8 cellular contexts compared by ENCODE assay signal in the genomic region with DNA sequence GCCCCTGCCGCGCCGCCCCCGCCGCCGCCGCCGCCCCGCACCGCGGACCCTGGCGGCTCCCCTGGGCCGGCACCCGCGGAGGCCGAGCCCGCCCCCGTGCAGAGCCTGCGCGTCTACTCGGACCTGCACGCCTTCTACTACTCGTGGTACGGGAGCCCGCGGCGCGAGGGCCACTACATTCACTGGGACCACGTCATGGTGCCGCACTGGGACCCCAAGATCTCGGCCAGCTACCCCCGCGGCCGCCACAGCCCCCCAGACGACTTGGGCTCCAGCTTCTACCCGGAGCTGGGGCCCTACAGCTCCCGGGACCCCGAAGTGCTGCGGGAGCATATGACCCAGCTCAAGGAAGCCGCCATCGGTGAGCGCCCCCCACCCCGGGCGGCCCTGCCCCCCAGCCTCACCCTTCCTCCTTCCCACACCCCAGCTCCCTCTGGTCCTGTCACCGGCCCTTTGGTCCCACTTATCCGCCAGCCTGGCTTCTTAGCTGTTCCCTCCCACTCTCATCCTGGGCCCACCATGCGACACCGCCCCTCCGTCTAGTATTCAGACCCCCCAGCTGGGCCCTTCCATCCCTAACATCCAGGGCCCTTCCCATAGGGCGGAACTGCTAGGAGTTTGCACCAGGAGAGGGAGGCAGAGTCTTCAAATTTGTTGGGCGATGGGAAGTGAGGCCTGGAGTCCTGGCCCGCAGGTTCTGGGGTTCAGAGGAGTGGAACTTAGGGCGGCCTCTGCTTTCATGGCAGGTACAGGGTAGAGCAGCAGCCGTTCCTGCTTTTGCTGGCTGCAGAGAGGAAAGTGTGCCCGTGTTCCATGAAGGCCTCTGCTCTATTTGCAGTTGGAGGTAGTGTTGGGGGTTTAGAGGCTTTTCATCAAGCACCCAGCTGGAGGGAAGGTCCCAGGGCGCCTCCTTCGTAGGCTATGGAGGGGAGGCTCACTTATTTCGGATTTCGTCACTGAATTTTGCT. TPM values are rescaled to one million over a fixed set of nuclear protein-coding genes. Genes with fewer than 3 reads are reported as not detected.
DNase-seq lines count a peak whose midpoint lies in the region; ATAC-seq, FAIRE-seq and TF ChIP-seq lines count a peak whose summit lies in the region.

No MANE protein-coding gene starts in this region.

- H3K27me3 ChIP-seq in BLaER1 treated with 17β-estradiol and CSF1 and Interleukin-3, amounts not matched to agents 10 nM and 100 nM: no peaks in the 10 kb centered on the region
- H3K27me3 ChIP-seq in endodermal cell (ENCODE audit: control insufficient read depth, insufficient read depth, low read length, poor library complexity, severe bottlenecking) (peaks cover 52% of the 10 kb centered on the region), psoas muscle (ENCODE audit: insufficient read depth in 3 of 3, low read length in 2 of 3) (no peaks in the 10 kb centered on the region)

- TF ChIP-seq CTCF in endodermal cell (conservative IDR thresholded peaks at IDR 0.05) (no peak), psoas muscle (IDR thresholded peaks at IDR 0.05) (no peak)

- peak overlapping the region; percentile 77 to 97 (median 89) for H3K9ac ChIP-seq in BLaER1 treated with 17β-estradiol and CSF1 and Interleukin-3, amounts not matched to agents 10 nM and 100 nM
- no peak overlapping the region for H3K9ac ChIP-seq in endodermal cell (ENCODE audit: extremely low read depth, low read length, poor library complexity, severe bottlenecking)

- H3K27me3 Mint-ChIP-seq in endodermal cell (ENCODE audit: insufficient read depth): peaks cover 43% of the 10 kb centered on the region

- peak overlapping the region; percentile 66 to 96 (median 89); a peak in 21 of 22 replicates for H3K27ac ChIP-seq in BLaER1 treated with 17β-estradiol and CSF1 and Interleukin-3, amounts not matched to agents 10 nM and 100 nM
- H3K27ac ChIP-seq in endodermal cell (ENCODE audit: low read depth, low read length): no peak overlapping the region
- H3K27ac ChIP-seq in psoas muscle: no peak overlapping the region

- no peak for FAIRE-seq in H54 (lab: Jason Lieb, UNC)

- no peak overlapping the region for H3K27ac Mint-ChIP-seq in endodermal cell

- H3K4me3 Mint-ChIP-seq in endodermal cell: peak overlapping the region; percentile 56

- peaks cover 28 to 44% (median 42%) of the 10 kb centered on the region in 11 experiments for H3K36me3 ChIP-seq in BLaER1 treated with 17β-estradiol and CSF1 and Interleukin-3, amounts not matched to agents 10 nM and 100 nM
- H3K36me3 ChIP-seq in endodermal cell (ENCODE audit: control insufficient read depth, insufficient read depth, low read length) (no peaks in the 10 kb centered on the region), psoas muscle (ENCODE audit: insufficient read depth in 1 of 2, low read depth in 1 of 2) (peaks cover 0 to 15% of the 10 kb centered on the region in 2 donors)

- peaks cover 5 to 49% (median 41%) of the 10 kb centered on the region in 11 experiments; a peak in 21 of 22 replicates for H4K20me1 ChIP-seq in BLaER1 treated with 17β-estradiol and CSF1 and Interleukin-3, amounts not matched to agents 10 nM and 100 nM

- no peaks in the 10 kb centered on the region for H3K9me3 ChIP-seq in BLaER1 treated with 17β-estradiol and CSF1 and Interleukin-3, amounts not matched to agents 10 nM and 100 nM (replicated peaks in 1 of 11)
- no peaks in the 10 kb centered on the region for H3K9me3 ChIP-seq in endodermal cell (ENCODE audit: control insufficient read depth, low read length)
- no peaks in the 10 kb centered on the region for H3K9me3 ChIP-seq in psoas muscle

- peaks cover 11% of the 10 kb centered on the region for H3K36me3 Mint-ChIP-seq in endodermal cell (ENCODE audit: low read depth)

- ATAC-seq in GM19351 (IDR thresholded peaks at IDR 0.05; ENCODE audit: unreplicated experiment) (peak; percentile 33), psoas muscle (no peak)

- H3K9me3 Mint-ChIP-seq in endodermal cell: no peaks in the 10 kb centered on the region

- no peak for TF ChIP-seq POLR2A in H54 (IDR thresholded peaks at IDR 0.05; ENCODE audit: low read depth, low read length)

- intact Hi-C loops in psoas muscle (cut with DNase I): no loop called here

- H3K4me3 ChIP-seq in BLaER1 treated with 17β-estradiol and CSF1 and Interleukin-3, amounts not matched to agents 10 nM and 100 nM: peak overlapping the region; percentile 70 to 92 (median 86)
- H3K4me3 ChIP-seq in endodermal cell (ENCODE audit: low read length) (no peak overlapping the region), psoas muscle (peak overlapping the region; percentile 65)

- peaks cover 24 to 33% (median 28%) of the 10 kb centered on the region in 10 experiments for H3K4me1 ChIP-seq in BLaER1 treated with 17β-estradiol and CSF1 and Interleukin-3, amounts not matched to agents 10 nM and 100 nM
- H3K4me1 ChIP-seq in endodermal cell (ENCODE audit: control insufficient read depth, insufficient read depth, low read length): no peaks in the 10 kb centered on the region
- H3K4me1 ChIP-seq in psoas muscle: peaks cover 16% of the 10 kb centered on the region

- peak; percentile 42 for DNase-seq in NCI-H69 (lab: John Stamatoyannopoulos, UW)
- peak; percentile 62 for DNase-seq in endodermal cell
- DNase-seq in psoas muscle: no peak
- DNase-seq in H54 (ENCODE audit: insufficient read length, low spot score): no peak
- no peak for DNase-seq in activated gamma-delta T cell treated with Interleukin-2 at 50 U/mL for 16 hours
- DNase-seq in AG20443 (ENCODE audit: low spot score): no peak

- H3K4me1 Mint-ChIP-seq in endodermal cell: peaks cover 8% of the 10 kb centered on the region

- peak overlapping the region; percentile 79 to 99 (median 96) for H3K4me2 ChIP-seq in BLaER1 treated with 17β-estradiol and CSF1 and Interleukin-3, amounts not matched to agents 10 nM and 100 nM

- WGBS in endodermal cell (ENCODE audit: insufficient coverage in 1 of 2, insufficient read length in 1 of 2), 2 experiments: 19 to 26% methylated on average over 14 to 59 of the region's 59 CpGs
- WGBS in psoas muscle, 3 donors: 12 to 18% (median 15%) methylated on average over 31 to 59 of the region's 59 CpGs

RNA-seq across cellular contexts. Expression of a gene that starts 1.0 kb away (rescaled TPM):
- total RNA-seq in endodermal cell (1 to 10 TPM; 7.0 to 9.6 TPM), psoas muscle (1 to 10 TPM; 2.1 to 3.4 (median 2.7) TPM)
- polyA plus RNA-seq in endodermal cell (2013, experiment 1 of 2): 5.9 TPM
- polyA plus RNA-seq in endodermal cell (2013, experiment 2 of 2): 5.0 TPM
- polyA plus RNA-seq in psoas muscle: 1 to 10 TPM; 3.7 to 4.3 (median 4.0) TPM

RNA-seq across cellular contexts. Expression of a gene that starts 12.9 kb away (rescaled TPM):
- total RNA-seq in endodermal cell (10 to 100 TPM; 57.3 to 60.8 TPM), psoas muscle (10 to 100 TPM; 26.6 to 32.1 (median 28.1) TPM)
- 44.1 TPM for polyA plus RNA-seq in endodermal cell (2013, experiment 1 of 2)
- 40.7 TPM for polyA plus RNA-seq in endodermal cell (2013, experiment 2 of 2)
- polyA plus RNA-seq in psoas muscle: 100 to 1,000 TPM in 1 of 3 donors, 10 to 100 TPM in 2; 52.2 to 109 (median 73.6) TPM

RNA-seq across cellular contexts. Expression of a gene that starts 13.4 kb away (rescaled TPM):
- 10 to 100 TPM; 21.0 to 21.1 TPM for total RNA-seq in endodermal cell
- 18.1 TPM for polyA plus RNA-seq in endodermal cell (2013, experiment 1 of 2)
- polyA plus RNA-seq in endodermal cell (2013, experiment 2 of 2): 17.8 TPM
- 10 to 100 TPM in 2 of 4 donors, 1 to 10 TPM in 2; 3.4 to 12.5 (median 10.2) TPM for total RNA-seq in psoas muscle
- polyA plus RNA-seq in psoas muscle: 10 to 100 TPM; 11.3 to 36.0 (median 13.4) TPM

RNA-seq across cellular contexts. Expression of a gene that starts 29.7 kb away (rescaled TPM):
- total RNA-seq in endodermal cell (under 1 TPM in 1 of 2 donors, not detected in 1; 0.42 TPM), psoas muscle (not detected)
- polyA plus RNA-seq in endodermal cell (2013, experiment 1 of 2): 0.57 TPM
- polyA plus RNA-seq in endodermal cell (2013, experiment 2 of 2): 0.54 TPM
- polyA plus RNA-seq in psoas muscle: under 1 TPM in 1 of 3 donors, not detected in 2; 0.05 TPM

Comparison
In these comparisons a context has a peak if more than half of its experiments do, and no peak if none do; other contexts are left out.
1. H3K27ac ChIP-seq: peak in BLaER1 treated with 17β-estradiol and CSF1 and Interleukin-3, amounts not matched to agents 10 nM and 100 nM (11 of 11); none in endodermal cell (single experiment) and psoas muscle (single experiment).
2. DNase-seq: peak in NCI-H69 (single experiment) and endodermal cell (single experiment); none in psoas muscle (0 of 2), H54 (single experiment), activated gamma-delta T cell treated with Interleukin-2 at 50 U/mL for 16 hours (single experiment) and AG20443 (single experiment).